Comparison of ENCODE assay signal across 25 cellular contexts in the genomic region with DNA sequence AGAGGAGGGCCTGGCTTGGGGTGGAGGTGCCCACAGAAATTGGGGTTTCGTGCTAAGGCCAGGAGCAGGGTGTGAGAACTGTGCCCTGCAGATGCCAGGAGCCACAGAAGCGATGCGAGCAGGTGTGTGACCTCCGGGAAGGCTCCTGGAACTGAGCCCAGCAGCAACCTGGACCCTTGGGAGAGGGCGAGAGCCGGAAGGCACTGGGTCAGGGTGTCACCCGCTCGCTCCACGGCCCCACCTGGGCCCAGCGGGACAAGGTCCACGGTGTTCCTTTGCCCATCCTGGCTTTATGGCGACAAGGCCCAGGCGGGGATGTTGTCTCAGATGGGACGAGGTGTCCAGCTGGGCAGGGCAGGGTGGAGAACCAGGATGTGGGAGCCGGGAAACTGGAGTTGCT. TPM values are rescaled to one million over a fixed set of nuclear protein-coding genes. Genes with fewer than 3 reads are reported as not detected.
A peak's percentile ranks its signal among the peaks of the same experiment; 100 is the strongest.
DNase-seq lines count a peak whose midpoint lies in the region; ATAC-seq and TF ChIP-seq lines count a peak whose summit lies in the region.
"Had no signal": no experiment of that assay in that cellular context is flagged by ENCODE, and none has a peak within 500 bp of the region (broad histone marks: within the 10 kb centered on the region; RNA-seq: fewer than 3 reads in every experiment).

No MANE protein-coding gene starts in this region.

- H3K4me3 ChIP-seq in Peyer's patch = peak overlapping the region in 2 of 4 donors; percentile 58 to 63
- H3K4me3 ChIP-seq in mucosa of rectum (ENCODE audit: low read length in 2 of 2) = peak overlapping the region; percentile 46 to 54
- no peak overlapping the region for H3K4me3 ChIP-seq in vagina
- H3K4me3 ChIP-seq: BLaER1, GM12878, GM23338, PC-9, SJSA1 had no signal

- no peak overlapping the region for H3K4me3 Mint-ChIP-seq in chondrocyte (ENCODE audit: unreplicated experiment)
- H3K4me3 Mint-ChIP-seq: CD4-positive, alpha-beta memory T cell; GM23338; IgD-negative memory B cell had no signal

- H3K4me1 Mint-ChIP-seq in chondrocyte (ENCODE audit: low read depth) = peaks cover 22% of the 10 kb centered on the region
- H3K4me1 Mint-ChIP-seq: CD4-positive, alpha-beta memory T cell; GM23338; IgD-negative memory B cell had no signal

- H3K27ac Mint-ChIP-seq in chondrocyte (ENCODE audit: unreplicated experiment) = no peak overlapping the region
- H3K27ac Mint-ChIP-seq: CD4-positive, alpha-beta memory T cell; GM23338; IgD-negative memory B cell had no signal

- no peak for TF ChIP-seq CTCF in Peyer's patch (IDR thresholded peaks at IDR 0.05)
- no peak for TF ChIP-seq CTCF in chondrocyte (IDR thresholded peaks at IDR 0.05)
- TF ChIP-seq CTCF in vagina (IDR thresholded peaks at IDR 0.05) = no peak

- H3K27me3 Mint-ChIP-seq in chondrocyte (ENCODE audit: low read depth) = no peaks in the 10 kb centered on the region

- H3K9ac ChIP-seq in mucosa of rectum (ENCODE audit: low read depth in 1 of 2, low read length in 2 of 2) = peak overlapping the region; percentile 32 to 64
- H3K9ac ChIP-seq: BLaER1 had no signal

- no peak for ATAC-seq in GM19395 (IDR thresholded peaks at IDR 0.05; ENCODE audit: unreplicated experiment)
- ATAC-seq: GM12878, GM23338, HCT116 had no signal

- H3K36me3 ChIP-seq in Peyer's patch = peaks cover 0 to 31% (median 0%) of the 10 kb centered on the region in 3 donors
- H3K36me3 ChIP-seq in mucosa of rectum (ENCODE audit: control insufficient read depth in 2 of 2, insufficient read depth in 2 of 2, low read length in 2 of 2) = peaks cover 25 to 29% of the 10 kb centered on the region in 2 donors
- H3K36me3 ChIP-seq in vagina = no peaks in the 10 kb centered on the region
- H3K36me3 ChIP-seq: BLaER1, SJSA1 had no signal

- peak in 2 of 3 donors; percentile 92 to 96 for DNase-seq in Peyer's patch
- peak; percentile 83 for DNase-seq in chondrocyte (ENCODE audit: low spot score)
- no peak for DNase-seq in vagina (ENCODE audit: extremely low spot score in 2 of 2)
- no peak for DNase-seq in NCI-H748 (lab: John Stamatoyannopoulos, UW; ENCODE audit: unreplicated experiment)
- DNase-seq in NCI-H748 treated with DMSO at 0.1 percent for 48 hours (lab: John Stamatoyannopoulos, UW) = no peak
- DNase-seq: ACHN; Caco-2; CD4-positive, alpha-beta memory T cell; DMS 273 treated with DMSO at 0.1 percent for 48 hours; DND-41; NCI-H1105; NCI-H146; NCI-H2029; NCI-H2171; NCI-H345; NCI-H524; PC-9 had no signal

- TF ChIP-seq POLR2A in Peyer's patch (IDR thresholded peaks at IDR 0.05) (peak; percentile 79 to 91), vagina (IDR thresholded peaks at IDR 0.05) (no peak)

- H3K27me3 ChIP-seq in Peyer's patch (no peaks in the 10 kb centered on the region), mucosa of rectum (ENCODE audit: control insufficient read depth in 2 of 2, insufficient read depth in 2 of 2, low read length in 2 of 2) (no peaks in the 10 kb centered on the region), vagina (no peaks in the 10 kb centered on the region)
- H3K27me3 ChIP-seq: BLaER1, SJSA1 had no signal

- intact Hi-C loops in vagina (cut with DNase I) = no loop called here

- H3K9me3 ChIP-seq in Peyer's patch (peaks cover 0 to 14% (median 0%) of the 10 kb centered on the region in 4 donors), mucosa of rectum (ENCODE audit: control insufficient read depth in 2 of 2, low read length in 2 of 2) (no peaks in the 10 kb centered on the region), vagina (peaks cover 3% of the 10 kb centered on the region)
- H3K9me3 ChIP-seq: Caco-2 had no signal

- peaks cover 3% of the 10 kb centered on the region for H3K36me3 Mint-ChIP-seq in chondrocyte (ENCODE audit: low read depth)

- H3K4me1 ChIP-seq in Peyer's patch = peaks cover 0 to 27% (median 0%) of the 10 kb centered on the region in 4 donors
- peaks cover 21 to 34% of the 10 kb centered on the region in 2 donors for H3K4me1 ChIP-seq in mucosa of rectum (ENCODE audit: control insufficient read depth in 2 of 2, insufficient read depth in 2 of 2, low read length in 2 of 2)
- peaks cover 24% of the 10 kb centered on the region for H3K4me1 ChIP-seq in vagina

- H3K9me3 Mint-ChIP-seq in chondrocyte (ENCODE audit: low read depth) = peaks cover 2% of the 10 kb centered on the region

- H3K27ac ChIP-seq in Peyer's patch (peak overlapping the region in 3 of 4 donors; percentile 98 to 99 (median 98)), mucosa of rectum (ENCODE audit: low read depth in 2 of 2, low read length in 2 of 2) (peak overlapping the region; percentile 82 to 84), vagina (peak overlapping the region; percentile 77)
- H3K27ac ChIP-seq: BLaER1, PC-9, SJSA1 had no signal

RNA-seq across cellular contexts. Expression of gene MISP, which starts 4.2 kb away (rescaled TPM):
- total RNA-seq in Peyer's patch = 100 to 1,000 TPM; 116 to 828 (median 637) TPM
- 1.5 to 2.2 TPM (median 1.6 TPM) in 3 replicates for total RNA-seq in chondrocyte
- total RNA-seq in vagina = 0.49 TPM
- total RNA-seq: CD4-positive, alpha-beta memory T cell; GM12878 had no signal

RNA-seq across cellular contexts. Expression of gene PTBP1, which starts 42.2 kb away (rescaled TPM):
- total RNA-seq in Peyer's patch (100 to 1,000 TPM; 173 to 436 (median 229) TPM), chondrocyte (281 to 343 TPM (median 285 TPM) in 3 replicates), vagina (230 TPM)

RNA-seq across cellular contexts. Expression of gene PALM, which starts 46.3 kb away (rescaled TPM):
- total RNA-seq in Peyer's patch (10 to 100 TPM in 3 of 4 donors, 1 to 10 TPM in 1; 7.5 to 33.8 (median 21.6) TPM), chondrocyte (166 to 182 TPM (median 175 TPM) in 3 replicates), vagina (40.0 TPM)
- total RNA-seq: CD4-positive, alpha-beta memory T cell; SJSA1 had no signal

RNA-seq across cellular contexts. Expression of gene PRSS57, which starts 59.8 kb away (rescaled TPM):
- total RNA-seq in Peyer's patch (not detected), chondrocyte (not detected in 3 replicates), vagina (not detected)
- total RNA-seq: Caco-2; CD4-positive, alpha-beta memory T cell; GM12878; GM23338; PC-9; SJSA1 had no signal

Comparison
In these comparisons a context has a peak if more than half of its experiments do, and no peak if none do; other contexts are left out.
1. DNase-seq: peak in Peyer's patch (2 of 3) and chondrocyte (single experiment); none in vagina (0 of 2), NCI-H748 (single experiment) and NCI-H748 treated with DMSO at 0.1 percent for 48 hours (single experiment).
2. H3K4me3 ChIP-seq: peak in mucosa of rectum (2 of 2); none in vagina (0 of 2).
3. POLR2A ChIP-seq: peak in Peyer's patch (2 of 2); none in vagina (0 of 2).
4. RNA of gene MISP, which starts 4.2 kb away (total RNA-seq): 116 to 828 TPM in Peyer's patch; 1.5 to 2.2 TPM in chondrocyte and 0.49 TPM in vagina (single experiment); every median in the first group is over 10 times any median in the second.
5. Peak in every context shown above with its lines, with median percentiles within 50 percentile points of each other: H3K27ac ChIP-seq.